In the genomic region with DNA sequence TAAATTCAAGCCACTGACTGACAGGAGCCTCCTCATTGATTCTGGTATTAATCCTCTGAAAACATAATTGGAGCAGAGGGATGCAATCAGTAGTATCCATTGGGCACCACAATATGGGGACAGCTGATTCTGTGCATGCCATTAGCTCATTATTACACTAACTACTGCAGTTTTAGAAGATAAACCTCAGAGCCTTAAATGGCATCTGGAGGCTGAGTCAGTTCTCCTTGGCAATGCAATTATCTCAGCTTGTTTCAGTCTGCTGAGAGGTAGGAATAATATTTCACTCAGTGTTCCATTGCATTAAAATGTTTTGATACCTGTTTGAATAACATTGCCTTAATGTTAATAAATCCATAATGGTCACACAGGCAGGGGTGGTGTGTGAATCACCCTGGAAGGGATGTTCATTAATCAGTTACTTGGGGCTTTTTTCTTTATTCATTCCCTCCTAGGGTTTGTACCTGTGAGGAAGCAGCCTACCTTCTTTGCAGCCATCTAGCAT, we compare ENCODE assay signal across 20 cellular contexts.
A peak's percentile ranks its signal among the peaks of the same experiment; 100 is the strongest.
DNase-seq lines count a peak whose midpoint lies in the region; ATAC-seq and TF ChIP-seq lines count a peak whose summit lies in the region.
"Had no signal": no experiment of that assay in that cellular context is flagged by ENCODE, and none has a peak within 500 bp of the region (broad histone marks: within the 10 kb centered on the region; RNA-seq: fewer than 3 reads in every experiment).

No MANE protein-coding gene starts in this region.

- no peak overlapping the region for H3K27ac Mint-ChIP-seq in CD8-positive, alpha-beta T cell
- H3K27ac Mint-ChIP-seq: B cell; CD4-positive, CD25-positive, alpha-beta regulatory T cell had no signal

- peak; percentile 35 for DNase-seq in AG10803 (ENCODE audit: low read depth)
- DNase-seq in EL: peak; percentile 31
- peak; percentile 64 for DNase-seq in amniotic epithelial cell (ENCODE audit: low read depth)
- no peak for DNase-seq in omental fat pad (ENCODE audit: low spot score)
- no peak for DNase-seq in activated T-cell treated with anti-CD3 and anti-CD28 coated beads, Interleukin-2, amount 50 U/mL, for 1 hour
- no peak for DNase-seq in stimulated activated naive CD4-positive, alpha-beta T cell treated with Interleukin-2 at 50 U/mL for 16 hours (lab: John Stamatoyannopoulos, UW)
- no peak for DNase-seq in CD8-positive, alpha-beta T cell
- DNase-seq: ACHN; Caco-2; CD4-positive, CD25-positive, alpha-beta regulatory T cell; DMS53; NCI-H1436 treated with DMSO at 0.1 percent for 48 hours; NCI-H2029; NCI-H2171 treated with DMSO at 0.1 percent for 48 hours; NCI-H446; NCI-H526 treated with DMSO at 0.1 percent for 48 hours; NK-92 treated with Interleukin-12 subunit alpha and Interleukin-12 subunit beta, amount 100 ng/mL, for 24 hours had no signal

- H3K36me3 ChIP-seq in CD8-positive, alpha-beta T cell (ENCODE audit: insufficient read depth, low read length): no peaks in the 10 kb centered on the region

- H3K27ac ChIP-seq in CD8-positive, alpha-beta T cell (ENCODE audit: low read depth, low read length): no peak overlapping the region

- peaks cover 4% of the 10 kb centered on the region for H3K9me3 Mint-ChIP-seq in CD8-positive, alpha-beta T cell

- no peaks in the 10 kb centered on the region for H3K4me1 Mint-ChIP-seq in CD8-positive, alpha-beta T cell (ENCODE audit: low read depth)
- H3K4me1 Mint-ChIP-seq: B cell; CD4-positive, CD25-positive, alpha-beta regulatory T cell had no signal

- TF ChIP-seq CTCF in AG10803 (conservative IDR thresholded peaks at IDR 0.05; ENCODE audit: low read length): no peak
- TF ChIP-seq CTCF in omental fat pad (IDR thresholded peaks at IDR 0.05): no peak
- no peak for TF ChIP-seq CTCF in CD8-positive, alpha-beta T cell (IDR thresholded peaks at IDR 0.05)

- H3K27me3 ChIP-seq in CD8-positive, alpha-beta T cell (ENCODE audit: insufficient read depth, low read length): no peaks in the 10 kb centered on the region

- intact Hi-C loops in CD8-positive, alpha-beta T cell (cut with DNase I, micrococcal nuclease): no loop called here

- no peaks in the 10 kb centered on the region for H3K9me3 ChIP-seq in CD8-positive, alpha-beta T cell (ENCODE audit: low read length)
- H3K9me3 ChIP-seq: Caco-2 had no signal

- H3K4me3 ChIP-seq in AG10803 (ENCODE audit: low read length): no peak overlapping the region
- no peak overlapping the region for H3K4me3 ChIP-seq in CD8-positive, alpha-beta T cell (ENCODE audit: low read depth, low read length)

- no peak overlapping the region for H3K4me3 Mint-ChIP-seq in CD8-positive, alpha-beta T cell
- H3K4me3 Mint-ChIP-seq: B cell; CD4-positive, CD25-positive, alpha-beta regulatory T cell had no signal

- POLR2A ChIA-PET in CD8-positive, alpha-beta T cell (lab: Charles Lee): no interaction called here

- CTCF ChIA-PET in CD8-positive, alpha-beta T cell (lab: Charles Lee): no interaction called here

- no peaks in the 10 kb centered on the region for H3K36me3 Mint-ChIP-seq in CD8-positive, alpha-beta T cell
- H3K36me3 Mint-ChIP-seq: CD4-positive, CD25-positive, alpha-beta regulatory T cell had no signal

- H3K4me1 ChIP-seq in CD8-positive, alpha-beta T cell (ENCODE audit: insufficient read depth, low read length): no peaks in the 10 kb centered on the region
- H3K4me1 ChIP-seq: Caco-2 had no signal

- peak; percentile 23 for ATAC-seq in omental fat pad (ENCODE audit: low FRiP score)
- no peak for ATAC-seq in CD8-positive, alpha-beta T cell
- ATAC-seq: HepG2, Right ventricle myocardium inferior had no signal

- peaks cover 2% of the 10 kb centered on the region for H3K27me3 Mint-ChIP-seq in CD8-positive, alpha-beta T cell (ENCODE audit: low read depth)
- H3K27me3 Mint-ChIP-seq: B cell; CD4-positive, CD25-positive, alpha-beta regulatory T cell had no signal

Comparison
In these comparisons a context has a peak if more than half of its experiments do, and no peak if none do; other contexts are left out.
1. DNase-seq: peak in AG10803 (single experiment), EL (single experiment) and amniotic epithelial cell (single experiment); none in omental fat pad (single experiment), activated T-cell treated with anti-CD3 and anti-CD28 coated beads, Interleukin-2, amount 50 U/mL, for 1 hour (single experiment), stimulated activated naive CD4-positive, alpha-beta T cell treated with Interleukin-2 at 50 U/mL for 16 hours (single experiment) and CD8-positive, alpha-beta T cell (0 of 7).